8 cellular contexts compared by ENCODE assay signal in the genomic region with DNA sequence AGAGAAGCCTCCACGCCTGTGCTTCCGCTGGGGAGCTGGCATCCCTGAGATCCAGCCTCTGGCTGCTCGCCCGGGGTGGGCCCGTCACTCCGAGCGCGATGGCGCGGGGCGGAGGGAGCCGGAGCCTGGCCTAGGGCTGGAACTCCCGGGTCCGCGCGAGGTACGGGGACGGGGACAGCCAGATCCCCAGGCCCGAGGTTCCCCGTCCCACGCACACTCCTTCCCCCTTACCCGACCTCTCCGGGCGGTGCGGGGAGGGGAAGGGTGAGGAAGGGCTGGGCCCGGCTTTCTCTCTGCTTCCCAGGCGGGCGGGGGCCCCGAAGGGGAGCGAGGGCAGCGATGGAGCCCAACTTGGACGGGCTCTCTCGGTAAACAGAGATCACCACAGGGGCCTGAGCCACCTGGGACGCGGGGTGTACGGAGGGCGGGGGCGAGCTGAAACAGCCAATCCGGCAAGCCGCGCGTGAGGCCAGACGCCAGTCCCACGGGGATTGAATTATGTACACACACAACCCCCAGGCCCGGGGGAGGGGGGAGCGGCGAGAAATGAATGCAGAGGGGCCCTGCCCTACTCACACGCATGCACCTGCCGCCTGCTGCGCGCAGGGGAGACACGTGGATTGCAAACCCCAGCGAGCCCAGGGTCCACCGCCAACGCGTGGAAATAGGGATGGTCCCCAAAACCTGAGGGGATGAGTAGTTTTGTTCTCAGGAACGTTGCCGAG. TPM values are rescaled to one million over a fixed set of nuclear protein-coding genes. Genes with fewer than 3 reads are reported as not detected.
A peak's percentile ranks its signal among the peaks of the same experiment; 100 is the strongest.
DNase-seq lines count a peak whose midpoint lies in the region; ATAC-seq and TF ChIP-seq lines count a peak whose summit lies in the region.

A gene with protein sequence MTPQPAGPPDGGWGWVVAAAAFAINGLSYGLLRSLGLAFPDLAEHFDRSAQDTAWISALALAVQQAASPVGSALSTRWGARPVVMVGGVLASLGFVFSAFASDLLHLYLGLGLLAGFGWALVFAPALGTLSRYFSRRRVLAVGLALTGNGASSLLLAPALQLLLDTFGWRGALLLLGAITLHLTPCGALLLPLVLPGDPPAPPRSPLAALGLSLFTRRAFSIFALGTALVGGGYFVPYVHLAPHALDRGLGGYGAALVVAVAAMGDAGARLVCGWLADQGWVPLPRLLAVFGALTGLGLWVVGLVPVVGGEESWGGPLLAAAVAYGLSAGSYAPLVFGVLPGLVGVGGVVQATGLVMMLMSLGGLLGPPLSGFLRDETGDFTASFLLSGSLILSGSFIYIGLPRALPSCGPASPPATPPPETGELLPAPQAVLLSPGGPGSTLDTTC (minus strand): TSS at position 549 of the 725 bp plus-strand sequence. CDS start 579 bp downstream, outside the sequence.

- no peak for TF ChIP-seq CTCF in upper lobe of right lung (IDR thresholded peaks at IDR 0.05)

- H3K4me1 Mint-ChIP-seq in activated CD4-positive, alpha-beta T cell treated with anti-CD3 and anti-CD28 coated beads, Interleukin-2, amount 10 ng/mL, durations not matched to agents 24 days and 14 days = peaks cover 29% of the 10 kb centered on the region
- peaks cover 35% of the 10 kb centered on the region for H3K4me1 Mint-ChIP-seq in T-helper 17 cell
- peaks cover 22 to 40% of the 10 kb centered on the region in 2 donors for H3K4me1 Mint-ChIP-seq in effector memory CD8-positive, alpha-beta T cell (ENCODE audit: low read depth in 2 of 2)

- H3K27ac ChIP-seq in muscle layer of duodenum (ENCODE audit: low read length) (no peak within 1 kb of the TSS), upper lobe of right lung (peak within 1 kb of the TSS; percentile 86)

- ATAC-seq in T-helper 17 cell = no peak
- ATAC-seq in effector memory CD8-positive, alpha-beta T cell (replicated peaks) = no peak
- ATAC-seq in upper lobe of right lung = peak; percentile 53

- H3K4me3 ChIP-seq in muscle layer of duodenum (ENCODE audit: low read depth in 1 of 2, low read length in 2 of 2) = peak within 1 kb of the TSS; percentile 39 to 57
- peak within 1 kb of the TSS; percentile 55 for H3K4me3 ChIP-seq in upper lobe of right lung

- no peaks in the 10 kb centered on the region for H3K9me3 Mint-ChIP-seq in activated CD4-positive, alpha-beta T cell treated with anti-CD3 and anti-CD28 coated beads, Interleukin-2, amount 10 ng/mL, durations not matched to agents 24 days and 14 days
- H3K9me3 Mint-ChIP-seq in effector memory CD8-positive, alpha-beta T cell = no peaks in the 10 kb centered on the region

- peaks cover 15% of the 10 kb centered on the region for H3K27me3 Mint-ChIP-seq in activated CD4-positive, alpha-beta T cell treated with anti-CD3 and anti-CD28 coated beads, Interleukin-2, amount 10 ng/mL, durations not matched to agents 24 days and 14 days
- no peaks in the 10 kb centered on the region for H3K27me3 Mint-ChIP-seq in T-helper 17 cell
- no peaks in the 10 kb centered on the region for H3K27me3 Mint-ChIP-seq in effector memory CD8-positive, alpha-beta T cell

- H3K4me1 ChIP-seq in muscle layer of duodenum (ENCODE audit: control insufficient read depth in 1 of 2, insufficient read depth in 2 of 2, low read length in 2 of 2) = peaks cover 8 to 23% of the 10 kb centered on the region in 2 donors
- H3K4me1 ChIP-seq in upper lobe of right lung = peaks cover 37% of the 10 kb centered on the region

- peak within 1 kb of the TSS; percentile 69 for H3K4me3 Mint-ChIP-seq in activated CD4-positive, alpha-beta T cell treated with anti-CD3 and anti-CD28 coated beads, Interleukin-2, amount 10 ng/mL, durations not matched to agents 24 days and 14 days
- H3K4me3 Mint-ChIP-seq in T-helper 17 cell = peak within 1 kb of the TSS; percentile 86
- peak within 1 kb of the TSS; percentile 82 to 83 for H3K4me3 Mint-ChIP-seq in effector memory CD8-positive, alpha-beta T cell

- no peaks in the 10 kb centered on the region for H3K36me3 ChIP-seq in muscle layer of duodenum (ENCODE audit: control insufficient read depth in 1 of 2, insufficient read depth in 2 of 2, low read length in 2 of 2)
- H3K36me3 ChIP-seq in upper lobe of right lung = no peaks in the 10 kb centered on the region

- peaks cover 5% of the 10 kb centered on the region for H3K36me3 Mint-ChIP-seq in activated CD4-positive, alpha-beta T cell treated with anti-CD3 and anti-CD28 coated beads, Interleukin-2, amount 10 ng/mL, durations not matched to agents 24 days and 14 days (ENCODE audit: low read depth)
- no peaks in the 10 kb centered on the region for H3K36me3 Mint-ChIP-seq in T-helper 17 cell (ENCODE audit: low read depth)
- peaks cover 28% of the 10 kb centered on the region for H3K36me3 Mint-ChIP-seq in effector memory CD8-positive, alpha-beta T cell (ENCODE audit: insufficient read depth)

- DNase-seq in activated CD4-positive, alpha-beta T cell treated with anti-CD3 and anti-CD28 coated beads, Interleukin-2, amount 10 ng/mL, durations not matched to agents 24 days and 14 days = peak; percentile 71
- no peak for DNase-seq in activated CD4-positive, alpha-beta T cell treated with anti-CD3 and anti-CD28 coated beads for 4 hours
- DNase-seq in T-helper 17 cell (no peak), upper lobe of right lung (peak; percentile 83), DMS114 treated with DMSO at 0.1 percent for 48 hours (lab: John Stamatoyannopoulos, UW; ENCODE audit: unreplicated experiment) (no peak), cerebellar cortex (ENCODE audit: low spot score) (no peak)
- DNase-seq in effector memory CD8-positive, alpha-beta T cell = peak in 2 of 3 experiments; percentile 7 to 11

- intact Hi-C loops in activated CD4-positive, alpha-beta T cell treated with anti-CD3 and anti-CD28 coated beads, Interleukin-2, amount 10 ng/mL, durations not matched to agents 24 days and 14 days (cut with micrococcal nuclease) = loop anchor here (2.0 kb wide), 1 partner anchor 393 kb away; no protein-coding TSS in a partner anchor
- intact Hi-C loops in upper lobe of right lung (cut with DNase I) = no loop called here

- no peaks in the 10 kb centered on the region for H3K27me3 ChIP-seq in muscle layer of duodenum (ENCODE audit: low read depth, low read length)
- H3K27me3 ChIP-seq in upper lobe of right lung = no peaks in the 10 kb centered on the region

- H3K9me3 ChIP-seq in T-helper 17 cell (ENCODE audit: control insufficient read depth, low read length, poor library complexity, severe bottlenecking) (no peaks in the 10 kb centered on the region), muscle layer of duodenum (ENCODE audit: control insufficient read depth in 1 of 2, low read length in 2 of 2) (no peaks in the 10 kb centered on the region), upper lobe of right lung (no peaks in the 10 kb centered on the region)

- H3K27ac Mint-ChIP-seq in activated CD4-positive, alpha-beta T cell treated with anti-CD3 and anti-CD28 coated beads, Interleukin-2, amount 10 ng/mL, durations not matched to agents 24 days and 14 days = peak within 1 kb of the TSS; percentile 15
- peak within 1 kb of the TSS; percentile 78 for H3K27ac Mint-ChIP-seq in T-helper 17 cell
- peak within 1 kb of the TSS; percentile 88 to 96 for H3K27ac Mint-ChIP-seq in effector memory CD8-positive, alpha-beta T cell

RNA-seq across cellular contexts. Expression of the gene that starts here (rescaled TPM):
- total RNA-seq in activated CD4-positive, alpha-beta T cell treated with anti-CD3 and anti-CD28 coated beads, Interleukin-2, amount 10 ng/mL, durations not matched to agents 24 days and 14 days = 0.16 and 0.40 TPM in 2 replicates
- total RNA-seq in T-helper 17 cell (under 1 TPM in 1 of 2 donors, not detected in 1; 0.40 TPM), upper lobe of right lung (6.8 TPM)

Comparison
In these comparisons a context has a peak if more than half of its experiments do, and no peak if none do; other contexts are left out.
1. Peak in DNase-seq in activated CD4-positive, alpha-beta T cell treated with anti-CD3 and anti-CD28 coated beads, Interleukin-2, amount 10 ng/mL, durations not matched to agents 24 days and 14 days; RNA of the gene not detected or under 1 TPM.
2. DNase-seq: peak in effector memory CD8-positive, alpha-beta T cell (2 of 3) and upper lobe of right lung (single experiment); none in activated CD4-positive, alpha-beta T cell treated with anti-CD3 and anti-CD28 coated beads for 4 hours (0 of 2), T-helper 17 cell (0 of 3), DMS114 treated with DMSO at 0.1 percent for 48 hours (single experiment) and cerebellar cortex (single experiment).
3. H3K27ac Mint-ChIP-seq: peak in every context shown above with its lines; median percentile 92 in effector memory CD8-positive, alpha-beta T cell; 78 in T-helper 17 cell; 15 in activated CD4-positive, alpha-beta T cell treated with anti-CD3 and anti-CD28 coated beads, Interleukin-2, amount 10 ng/mL, durations not matched to agents 24 days and 14 days.
4. Peak in every context shown above with its lines, with median percentiles within 50 percentile points of each other: H3K4me3 Mint-ChIP-seq.